Comparison of ENCODE assay signal across 2 cellular contexts in genomic region chr5:123549256-123549904, GRCh38.
TF ChIP-seq lines count a peak whose summit lies in the region.

No MANE protein-coding gene starts in this region.

TF ChIP-seq in GM12891, 5 proteins besides CTCF, POLR2A, EP300 and RAD21 (continued from another document):
- TF ChIP-seq POU2F2 (IDR thresholded peaks at IDR 0.05; ENCODE audit: low read depth, low read length), result no peak
- no peak for TF ChIP-seq TAF1 (IDR thresholded peaks at IDR 0.05; ENCODE audit: low read depth, low read length)

TF ChIP-seq in GM12878, 131 proteins besides CTCF, POLR2A, EP300 and RAD21 (continued from another document and continues in another):
- TF ChIP-seq PKNOX1 (IDR thresholded peaks at IDR 0.05), result peak; percentile 92
- TF ChIP-seq SUZ12 (IDR thresholded peaks at IDR 0.05; ENCODE audit: unreplicated experiment), result no peak
- TF ChIP-seq DPF2 (IDR thresholded peaks at IDR 0.05), result peak; percentile 78
- TF ChIP-seq IRF3 (IDR thresholded peaks at IDR 0.05), result no peak
- TF ChIP-seq ZBED1 (IDR thresholded peaks at IDR 0.05; ENCODE audit: borderline replicate concordance), result peak; percentile 54; the same call in 1 of the 2 replicates
- TF ChIP-seq PRDM15 (CRISPR knock-in tag; IDR thresholded peaks at IDR 0.05), result no peak
- no peak for TF ChIP-seq HSF1 (IDR thresholded peaks at IDR 0.05; ENCODE audit: low read depth, low read length)
- TF ChIP-seq YY1 (IDR thresholded peaks at IDR 0.05; ENCODE audit: low read depth, low read length), result no peak
- no peak for TF ChIP-seq MYC (IDR thresholded peaks at IDR 0.05; ENCODE audit: insufficient read depth, insufficient read length, insufficient replicate concordance, low read length, severe bottlenecking)
- TF ChIP-seq ZNF24 (IDR thresholded peaks at IDR 0.05), result no peak
- no peak for TF ChIP-seq ELK1 (IDR thresholded peaks at IDR 0.05; ENCODE audit: low read depth, low read length)
- TF ChIP-seq NFYA (IDR thresholded peaks at IDR 0.05; ENCODE audit: borderline replicate concordance, low read depth, low read length), result no peak
- no peak for TF ChIP-seq RFX5 (IDR thresholded peaks at IDR 0.05; ENCODE audit: low read depth, low read length)
- no peak for TF ChIP-seq USF2 (IDR thresholded peaks at IDR 0.05; ENCODE audit: borderline replicate concordance, low read depth, low read length)
- TF ChIP-seq NFXL1 (IDR thresholded peaks at IDR 0.05; ENCODE audit: borderline replicate concordance), result no peak
- no peak for TF ChIP-seq MLLT1 (IDR thresholded peaks at IDR 0.05)
- TF ChIP-seq STAT1 (conservative IDR thresholded peaks at IDR 0.05), result no peak
- no peak for TF ChIP-seq EZH2 (IDR thresholded peaks at IDR 0.05; ENCODE audit: borderline replicate concordance, control insufficient read depth, low read depth, low read length)
- TF ChIP-seq IRF5 (IDR thresholded peaks at IDR 0.05; ENCODE audit: borderline replicate concordance), result no peak
- TF ChIP-seq ZNF687 (IDR thresholded peaks at IDR 0.05), result peak; percentile 88
- TF ChIP-seq FOS (IDR thresholded peaks at IDR 0.05; ENCODE audit: borderline replicate concordance, extremely low read depth, insufficient read length), result no peak
- TF ChIP-seq SMC3 (IDR thresholded peaks at IDR 0.05; ENCODE audit: borderline replicate concordance, low read length), result no peak; the same call in 1 of the 2 replicates
- TF ChIP-seq MTA2 (IDR thresholded peaks at IDR 0.05; ENCODE audit: low read depth), result peak; percentile 82
- TF ChIP-seq POLR2AphosphoS2 (IDR thresholded peaks at IDR 0.05; ENCODE audit: low read depth, low read length), result no peak
- TF ChIP-seq MTA3 (IDR thresholded peaks at IDR 0.05; ENCODE audit: borderline replicate concordance, low read length), result 0 out of 2 replicates have a peak, but pooled peaks have one; percentile 61
- TF ChIP-seq SMAD1 (IDR thresholded peaks at IDR 0.05; ENCODE audit: low read depth, partially characterized antibody), result no peak
- TF ChIP-seq SKIL (IDR thresholded peaks at IDR 0.05; ENCODE audit: low read depth, poor library complexity, severe bottlenecking), result peak; percentile 76
- no peak for TF ChIP-seq ESRRA (IDR thresholded peaks at IDR 0.05; ENCODE audit: low read length)
- no peak for TF ChIP-seq ZSCAN29 (IDR thresholded peaks at IDR 0.05)
- no peak for TF ChIP-seq SIX5 (IDR thresholded peaks at IDR 0.05; ENCODE audit: low read depth, low read length, severe bottlenecking)
- peak; percentile 66 for TF ChIP-seq IKZF1 (conservative IDR thresholded peaks at IDR 0.05)
- no peak for TF ChIP-seq WRNIP1 (IDR thresholded peaks at IDR 0.05; ENCODE audit: borderline replicate concordance, low read depth, low read length)
- TF ChIP-seq E2F4 (IDR thresholded peaks at IDR 0.05; ENCODE audit: low read depth, low read length), result no peak
- TF ChIP-seq MEF2A (IDR thresholded peaks at IDR 0.05; ENCODE audit: insufficient read depth, low read depth, low read length), result 0 out of 2 replicates have a peak, but pooled peaks have one; percentile 61
- no peak for TF ChIP-seq ZNF207 (IDR thresholded peaks at IDR 0.05; ENCODE audit: borderline replicate concordance)
